26 cellular contexts compared by ENCODE assay signal in the genomic region with DNA sequence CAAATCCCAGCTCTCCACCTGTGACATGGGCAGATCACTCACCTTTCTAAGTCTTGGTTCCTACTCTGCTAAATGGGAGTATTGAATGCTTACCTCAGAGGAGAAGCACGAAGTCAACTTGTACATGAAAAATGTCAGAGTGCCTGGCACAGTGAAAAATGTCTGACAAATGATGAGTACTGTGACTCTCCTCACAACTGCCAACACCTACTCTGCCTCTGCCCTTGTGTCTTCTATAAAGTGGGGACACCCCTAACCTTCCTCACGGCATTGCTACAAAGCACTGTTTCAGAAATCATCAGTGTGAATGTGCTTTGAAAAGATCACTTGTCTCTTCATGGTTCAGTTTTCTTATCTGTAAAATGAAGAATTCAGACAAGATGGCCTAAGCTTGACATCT. TPM values are rescaled to one million over a fixed set of nuclear protein-coding genes. Genes with fewer than 3 reads are reported as not detected.
DNase-seq lines count a peak whose midpoint lies in the region; ATAC-seq, FAIRE-seq and TF ChIP-seq lines count a peak whose summit lies in the region.
"Had no signal": no experiment of that assay in that cellular context is flagged by ENCODE, and none has a peak within 500 bp of the region (broad histone marks: within the 10 kb centered on the region; RNA-seq: fewer than 3 reads in every experiment).

No MANE protein-coding gene starts in this region.

- peak overlapping the region; percentile 74 for H3K27ac Mint-ChIP-seq in activated CD4-positive, alpha-beta T cell treated with anti-CD3 and anti-CD28 coated beads, Interleukin-2, amount 10 ng/mL, durations not matched to agents 24 days and 14 days
- H3K27ac Mint-ChIP-seq in astrocyte (ENCODE audit: unreplicated experiment) = peak overlapping the region; percentile 62
- H3K27ac Mint-ChIP-seq: activated naive CD4-positive, alpha-beta T cell treated with anti-CD3 and anti-CD28 coated beads, Interleukin-2, amount 50 U/mL, for 24 hours had no signal

- H4K20me1 ChIP-seq in KMS-11 (ENCODE audit: insufficient read depth) (no peaks in the 10 kb centered on the region), astrocyte (ENCODE audit: insufficient read depth, low read length) (no peaks in the 10 kb centered on the region), osteoblast (ENCODE audit: insufficient read depth, low read length) (no peaks in the 10 kb centered on the region)

- H3K4me1 ChIP-seq in KMS-11 (ENCODE audit: low read depth, poor library complexity, severe bottlenecking) (peaks cover 80% of the 10 kb centered on the region), astrocyte (ENCODE audit: insufficient read depth, low read length) (no peaks in the 10 kb centered on the region), osteoblast (ENCODE audit: insufficient read depth, low read length) (peaks cover 19% of the 10 kb centered on the region)

- H3K9me3 Mint-ChIP-seq in activated CD4-positive, alpha-beta T cell treated with anti-CD3 and anti-CD28 coated beads, Interleukin-2, amount 10 ng/mL, durations not matched to agents 24 days and 14 days = no peaks in the 10 kb centered on the region
- H3K9me3 Mint-ChIP-seq in astrocyte (ENCODE audit: unreplicated experiment) = no peaks in the 10 kb centered on the region
- H3K9me3 Mint-ChIP-seq: activated naive CD4-positive, alpha-beta T cell treated with anti-CD3 and anti-CD28 coated beads, Interleukin-2, amount 50 U/mL, for 24 hours; stimulated activated naive B cell treated with anti-CD40 and anti-IgM and Interleukin-4, amounts not matched to agents 10 μg/mL and 1 μg/mL and 100 μg/mL, for 72 hours had no signal

- H3K27me3 ChIP-seq in KMS-11 (ENCODE audit: insufficient read depth, low read depth) (no peaks in the 10 kb centered on the region), astrocyte (ENCODE audit: insufficient read depth, low read length) (peaks cover 5% of the 10 kb centered on the region), osteoblast (ENCODE audit: insufficient read depth, low read length) (peaks cover 29% of the 10 kb centered on the region)
- H3K27me3 ChIP-seq: Peyer's patch had no signal

- H3K27me3 Mint-ChIP-seq in activated CD4-positive, alpha-beta T cell treated with anti-CD3 and anti-CD28 coated beads, Interleukin-2, amount 10 ng/mL, durations not matched to agents 24 days and 14 days = no peaks in the 10 kb centered on the region
- H3K27me3 Mint-ChIP-seq in astrocyte (ENCODE audit: low read depth, unreplicated experiment) = no peaks in the 10 kb centered on the region
- H3K27me3 Mint-ChIP-seq: activated naive CD4-positive, alpha-beta T cell treated with anti-CD3 and anti-CD28 coated beads, Interleukin-2, amount 50 U/mL, for 24 hours; stimulated activated naive B cell treated with anti-CD40 and anti-IgM and Interleukin-4, amounts not matched to agents 10 μg/mL and 1 μg/mL and 100 μg/mL, for 72 hours had no signal

- ATAC-seq in left cardiac atrium (no peak), HG02798 (IDR thresholded peaks at IDR 0.05; ENCODE audit: poor library complexity, unreplicated experiment) (no peak)

- peaks cover 6% of the 10 kb centered on the region for H3K36me3 Mint-ChIP-seq in activated CD4-positive, alpha-beta T cell treated with anti-CD3 and anti-CD28 coated beads, Interleukin-2, amount 10 ng/mL, durations not matched to agents 24 days and 14 days (ENCODE audit: low read depth)
- H3K36me3 Mint-ChIP-seq in astrocyte (ENCODE audit: low read depth, unreplicated experiment) = no peaks in the 10 kb centered on the region
- H3K36me3 Mint-ChIP-seq: activated naive CD4-positive, alpha-beta T cell treated with anti-CD3 and anti-CD28 coated beads, Interleukin-2, amount 50 U/mL, for 24 hours; stimulated activated naive B cell treated with anti-CD40 and anti-IgM and Interleukin-4, amounts not matched to agents 10 μg/mL and 1 μg/mL and 100 μg/mL, for 72 hours had no signal

- TF ChIP-seq CTCF in KMS-11 (conservative IDR thresholded peaks at IDR 0.05; ENCODE audit: low read depth, low read length) (no peak), astrocyte (IDR thresholded peaks at IDR 0.05; ENCODE audit: insufficient read depth, low read depth, low read length) (no peak), osteoblast (IDR thresholded peaks at IDR 0.05; ENCODE audit: extremely low read depth, low read depth, low read length) (no peak)

- H3K79me2 ChIP-seq in KMS-11 (ENCODE audit: insufficient read depth, low read depth) (peaks cover 16% of the 10 kb centered on the region), astrocyte (ENCODE audit: insufficient read depth, low read length) (no peaks in the 10 kb centered on the region), osteoblast (ENCODE audit: insufficient read depth, low read length) (no peaks in the 10 kb centered on the region)

- FAIRE-seq in astrocyte (lab: Jason Lieb, UNC) = no peak
- FAIRE-seq: D721Med, frontal cortex, islet of Langerhans, small intestine had no signal

- H3K4me3 ChIP-seq in KMS-11 (IDR thresholded peaks at IDR 0.05; ENCODE audit: insufficient read depth, low read depth, low read length) (no peak overlapping the region), astrocyte (ENCODE audit: insufficient read depth, low read depth, low read length) (no peak overlapping the region), osteoblast (ENCODE audit: insufficient read depth, low read length) (no peak overlapping the region)
- H3K4me3 ChIP-seq: Peyer's patch had no signal

- H3K36me3 ChIP-seq in KMS-11 (ENCODE audit: insufficient read depth) = no peaks in the 10 kb centered on the region
- no peaks in the 10 kb centered on the region for H3K36me3 ChIP-seq in astrocyte (ENCODE audit: insufficient read depth, low read length)
- H3K36me3 ChIP-seq in osteoblast (ENCODE audit: insufficient read depth, low read length) = no peaks in the 10 kb centered on the region
- H3K36me3 ChIP-seq: Peyer's patch had no signal

- H3K4me1 Mint-ChIP-seq in activated CD4-positive, alpha-beta T cell treated with anti-CD3 and anti-CD28 coated beads, Interleukin-2, amount 10 ng/mL, durations not matched to agents 24 days and 14 days = peaks cover 51% of the 10 kb centered on the region
- H3K4me1 Mint-ChIP-seq in astrocyte (ENCODE audit: low read depth, unreplicated experiment) = peaks cover 4% of the 10 kb centered on the region

- H3K9me3 ChIP-seq in astrocyte (ENCODE audit: insufficient read depth, low read depth, low read length) (no peaks in the 10 kb centered on the region), osteoblast (ENCODE audit: low read depth, low read length) (no peaks in the 10 kb centered on the region)
- H3K9me3 ChIP-seq: Peyer's patch had no signal

- intact Hi-C loops in activated CD4-positive, alpha-beta T cell treated with anti-CD3 and anti-CD28 coated beads, Interleukin-2, amount 10 ng/mL, durations not matched to agents 24 days and 14 days (cut with micrococcal nuclease) = loop anchor here (2.0 to 5.0 kb wide), 4 partner anchors 72 to 267 kb away; partner anchors contain the start of genes CCR5 and CXCR6
- intact Hi-C loops in left cardiac atrium (cut with DNase I) = no loop called here

- peak overlapping the region; percentile 11 for H3K4me3 Mint-ChIP-seq in activated CD4-positive, alpha-beta T cell treated with anti-CD3 and anti-CD28 coated beads, Interleukin-2, amount 10 ng/mL, durations not matched to agents 24 days and 14 days
- H3K4me3 Mint-ChIP-seq in astrocyte (ENCODE audit: unreplicated experiment) = no peak overlapping the region
- H3K4me3 Mint-ChIP-seq: activated naive CD4-positive, alpha-beta T cell treated with anti-CD3 and anti-CD28 coated beads, Interleukin-2, amount 50 U/mL, for 24 hours had no signal

- DNase-seq in activated CD4-positive, alpha-beta T cell treated with anti-CD3 and anti-CD28 coated beads, Interleukin-2, amount 10 ng/mL, durations not matched to agents 24 days and 14 days = no peak
- DNase-seq in activated CD4-positive, alpha-beta T cell treated with anti-CD3 and anti-CD28 coated beads, Interleukin-2, amount 50 U/mL, for 1 hour = no peak
- no peak for DNase-seq in astrocyte (ENCODE audit: low read depth)
- peak; percentile 37 for DNase-seq in osteoblast (ENCODE audit: insufficient read length, low spot score, missing footprints)
- no peak for DNase-seq in left cardiac atrium
- no peak for DNase-seq in nucleus accumbens (lab: John Stamatoyannopoulos, UW)
- DNase-seq: activated CD4-positive, alpha-beta T cell treated with anti-CD3 and anti-CD28 coated beads, Interleukin-2, amount 50 U/mL, for 4 hours; activated T-cell treated with anti-CD3 and anti-CD28 coated beads, Interleukin-2, amount 50 U/mL, for 1 hour; effector memory CD4-positive, alpha-beta T cell; NCI-H1105 treated with DMSO at 0.1 percent for 48 hours; NCI-H2081 treated with DMSO at 0.1 percent for 48 hours had no signal

- H3K27ac ChIP-seq in KMS-11 = 0 out of 2 replicates have a peak overlapping the region, but pooled peaks have one; percentile 96
- H3K27ac ChIP-seq in astrocyte (ENCODE audit: low read depth, low read length) = no peak overlapping the region
- H3K27ac ChIP-seq in osteoblast (ENCODE audit: low read depth, low read length) = no peak overlapping the region

- H3K4me2 ChIP-seq in KMS-11 (no peak overlapping the region), astrocyte (ENCODE audit: low read length) (no peak overlapping the region), osteoblast (ENCODE audit: insufficient read depth, low read length) (no peak overlapping the region)

- H2AFZ ChIP-seq in KMS-11 (ENCODE audit: low read depth) (no peak overlapping the region), astrocyte (ENCODE audit: low read depth, low read length) (no peak overlapping the region), osteoblast (ENCODE audit: low read length) (no peak overlapping the region)

- no peak overlapping the region for H3K9ac ChIP-seq in KMS-11
- H3K9ac ChIP-seq in astrocyte (ENCODE audit: low read length) = no peak overlapping the region

RNA-seq across cellular contexts. Expression of gene CCR1, which starts 0.9 kb away (rescaled TPM):
- total RNA-seq in activated CD4-positive, alpha-beta T cell treated with anti-CD3 and anti-CD28 coated beads, Interleukin-2, amount 10 ng/mL, durations not matched to agents 24 days and 14 days = 5.9 and 6.7 TPM in 2 replicates
- 0.20 and 0.41 TPM in 2 replicates for total RNA-seq in astrocyte
- total RNA-seq in osteoblast = 0.59 and 1.1 TPM in 2 replicates
- total RNA-seq in left cardiac atrium = 10 to 100 TPM in 1 of 2 donors, 1 to 10 TPM in 1; 9.2 to 11.0 TPM
- total RNA-seq: A172, H1, HepG2 had no signal

RNA-seq across cellular contexts. Expression of gene CCR3, which starts 33.2 kb away (rescaled TPM):
- not detected in 2 replicates for total RNA-seq in activated CD4-positive, alpha-beta T cell treated with anti-CD3 and anti-CD28 coated beads, Interleukin-2, amount 10 ng/mL, durations not matched to agents 24 days and 14 days
- not detected in 2 replicates for total RNA-seq in astrocyte
- total RNA-seq in osteoblast = not detected in 2 replicates
- total RNA-seq in left cardiac atrium = not detected
- total RNA-seq: A172, esophagus mucosa, frontal cortex, H1, HepG2, NCI-H460, Peyer's patch, renal cortical epithelial cell had no signal
